ENCODE assay signal across 14 cellular contexts in the genomic region with DNA sequence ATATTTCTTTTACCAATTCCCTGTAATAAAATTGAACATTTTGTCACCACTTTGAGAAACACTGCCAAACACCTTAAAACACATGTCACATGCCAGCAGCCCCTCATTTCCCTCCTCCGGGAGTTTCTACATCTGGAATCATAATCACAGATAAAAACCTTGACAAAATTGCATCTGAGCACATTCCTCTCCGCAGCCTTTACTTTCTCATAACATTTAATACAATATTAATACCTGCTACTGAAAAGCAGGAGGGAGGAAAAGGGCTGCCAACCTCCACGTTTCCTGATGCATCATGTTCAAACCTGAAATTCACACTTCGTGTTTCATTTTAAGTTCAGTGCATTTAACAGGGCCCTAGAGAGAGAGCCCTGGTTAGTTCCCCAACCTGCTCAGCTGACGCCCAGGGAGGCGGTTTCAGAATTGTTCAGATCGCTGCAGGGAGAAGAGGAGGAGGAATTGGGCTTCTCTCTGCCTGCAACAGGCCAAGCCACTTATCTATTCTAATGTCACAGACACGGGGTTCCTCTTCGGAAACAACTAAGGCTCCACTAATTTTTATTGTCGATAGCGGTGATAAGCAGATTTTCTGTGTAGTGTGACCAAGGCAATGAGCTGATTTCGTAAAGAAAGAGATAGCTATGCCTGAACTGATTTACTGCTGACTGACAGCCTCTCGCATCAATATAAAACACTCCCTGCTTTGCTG. TPM values are rescaled to one million over a fixed set of nuclear protein-coding genes. Genes with fewer than 3 reads are reported as not detected.
DNase-seq lines count a peak whose midpoint lies in the region; ATAC-seq, FAIRE-seq and TF ChIP-seq lines count a peak whose summit lies in the region.
"Had no signal": no experiment of that assay in that cellular context is flagged by ENCODE, and none has a peak within 500 bp of the region (broad histone marks: within the 10 kb centered on the region; RNA-seq: fewer than 3 reads in every experiment).

No MANE protein-coding gene starts in this region.

- H3K4me1 ChIP-seq in OCI-LY3 (ENCODE audit: low read length) (peaks cover 57% of the 10 kb centered on the region), keratinocyte (ENCODE audit: control insufficient read depth, extremely low read depth, insufficient read depth, low read length) (peaks cover 20% of the 10 kb centered on the region)

- no peaks in the 10 kb centered on the region for H3K9me1 ChIP-seq in keratinocyte (ENCODE audit: control insufficient read depth, extremely low read depth, insufficient read depth, low read length)

- H3K27ac ChIP-seq in OCI-LY3 (ENCODE audit: low read length): no peak overlapping the region
- H3K27ac ChIP-seq in keratinocyte (ENCODE audit: control insufficient read depth, insufficient read depth, low read length): no peak overlapping the region

- peaks cover 77% of the 10 kb centered on the region for H3K27me3 ChIP-seq in OCI-LY3 (ENCODE audit: low read depth, low read length)
- H3K27me3 ChIP-seq in keratinocyte (ENCODE audit: control insufficient read depth, extremely low read depth, insufficient read depth, low read length): peaks cover 91% of the 10 kb centered on the region

- no peaks in the 10 kb centered on the region for H3K9me3 ChIP-seq in OCI-LY3 (ENCODE audit: insufficient read depth, low read length)
- no peaks in the 10 kb centered on the region for H3K9me3 ChIP-seq in keratinocyte (ENCODE audit: control insufficient read depth, low read depth, low read length)

- dilution Hi-C loops in keratinocyte (cut with MboI; ENCODE audit: extremely low pct_ligation_motif_present, low sequenced_read_pairs): no loop called here

- no peak overlapping the region for H3K9ac ChIP-seq in OCI-LY3 (ENCODE audit: low read length)
- no peak overlapping the region for H3K9ac ChIP-seq in keratinocyte (ENCODE audit: control insufficient read depth, extremely low read depth, insufficient read depth, low read length)

- no peaks in the 10 kb centered on the region for H3K36me3 ChIP-seq in OCI-LY3 (replicated peaks; ENCODE audit: low read depth, low read length)
- no peaks in the 10 kb centered on the region for H3K36me3 ChIP-seq in keratinocyte (ENCODE audit: control insufficient read depth in 2 of 2, extremely low read depth in 1 of 2, insufficient read depth in 2 of 2, low read length in 2 of 2)

- DNase-seq in CMK (ENCODE audit: low read depth) (peak; percentile 53), keratinocyte (ENCODE audit: low read depth, low spot score) (no peak), NCI-H2081 (lab: John Stamatoyannopoulos, UW) (no peak), urothelium cell line (ENCODE audit: low spot score) (no peak)
- DNase-seq in activated T-cell treated with anti-CD3 and anti-CD28 coated beads, Interleukin-2, amount 50 U/mL, for 48 hours: no peak
- DNase-seq: activated CD4-positive, alpha-beta T cell treated with anti-CD3 and anti-CD28 coated beads for 48 hours; DMS79 treated with DMSO at 0.1 percent for 48 hours; HCEC 1CT; NCI-H1436 treated with DMSO at 0.1 percent for 48 hours; NK-92 treated with Interleukin-12 subunit alpha and Interleukin-12 subunit beta, amount 100 ng/mL, for 24 hours had no signal

- H3K4me2 ChIP-seq in OCI-LY3 (ENCODE audit: low read length): peak overlapping the region; percentile 64
- H3K4me2 ChIP-seq in keratinocyte (ENCODE audit: control insufficient read depth, extremely low read depth, insufficient read depth, low read depth, low read length): peak overlapping the region; percentile 18

- FAIRE-seq in keratinocyte (lab: Jason Lieb, UNC) (no peak), urothelium cell line (lab: Jason Lieb, UNC) (no peak)
- FAIRE-seq: astrocyte had no signal

- TF ChIP-seq CTCF in OCI-LY3 (IDR thresholded peaks at IDR 0.05; ENCODE audit: low read depth, low read length): no peak
- TF ChIP-seq CTCF in keratinocyte (optimal IDR thresholded peaks at IDR 0.05 in 1 of 3, IDR thresholded peaks at IDR 0.05 in 1 of 3, conservative IDR thresholded peaks at IDR 0.05 in 1 of 3; ENCODE audit: extremely low read depth in 1 of 3, insufficient read depth in 2 of 3, low read length in 3 of 3): no peak

- no peaks in the 10 kb centered on the region for H3K79me2 ChIP-seq in OCI-LY3 (ENCODE audit: low read length)
- H3K79me2 ChIP-seq in keratinocyte (ENCODE audit: control insufficient read depth, insufficient read depth, low read length): no peaks in the 10 kb centered on the region

- peak; percentile 47 for ATAC-seq in GM21723 (IDR thresholded peaks at IDR 0.05; ENCODE audit: unreplicated experiment)
- ATAC-seq in GM21526 (IDR thresholded peaks at IDR 0.05; ENCODE audit: low FRiP score, unreplicated experiment): no peak

- no peak overlapping the region for H2AFZ ChIP-seq in OCI-LY3 (ENCODE audit: low read depth, low read length)
- H2AFZ ChIP-seq in keratinocyte (ENCODE audit: control insufficient read depth, low read length): no peak overlapping the region

- H4K20me1 ChIP-seq in OCI-LY3 (ENCODE audit: insufficient read depth, low read length) (peaks cover 19% of the 10 kb centered on the region; the same call in 1 of the 2 replicates), keratinocyte (ENCODE audit: control insufficient read depth, extremely low read depth, insufficient read depth, low read length) (peaks cover 9% of the 10 kb centered on the region)

- H3K4me3 ChIP-seq in OCI-LY3 (ENCODE audit: low read length) (peak overlapping the region; percentile 34), keratinocyte (ENCODE audit: control insufficient read depth in 2 of 3, extremely low read depth in 1 of 3, insufficient read depth in 2 of 3, low read depth in 1 of 3, low read length in 3 of 3) (no peak overlapping the region)

RNA-seq across cellular contexts. Expression of a gene that starts 5.0 kb away (rescaled TPM):
- 0.07 TPM in 1 of 3 replicates, not detected in the others for polyA plus RNA-seq in keratinocyte
- not detected for polyA plus RNA-seq in keratinocyte (2011; ENCODE audit: low read depth)
- not detected in 2 replicates for polyA plus RNA-seq in keratinocyte (2011; cell fraction: cytosol; rRNA removed)
- 0.11 TPM in 1 of 2 replicates, not detected in the other for polyA plus RNA-seq in keratinocyte (2011; cell fraction: nucleus; rRNA removed)
- 0.24 TPM in 1 of 2 replicates, not detected in the other for polyA plus RNA-seq in keratinocyte (2012; ENCODE audit: low replicate concordance)
- polyA minus RNA-seq in keratinocyte: 0.26 TPM in 1 of 3 replicates, not detected in the others
- polyA minus RNA-seq in keratinocyte (2011; cell fraction: cytosol; rRNA and poly(A)+ RNA removed): not detected
- polyA minus RNA-seq in keratinocyte (2011; cell fraction: nucleus; rRNA and poly(A)+ RNA removed): not detected in 2 replicates
